1 cellular context compared by ENCODE assay signal in the genomic region with DNA sequence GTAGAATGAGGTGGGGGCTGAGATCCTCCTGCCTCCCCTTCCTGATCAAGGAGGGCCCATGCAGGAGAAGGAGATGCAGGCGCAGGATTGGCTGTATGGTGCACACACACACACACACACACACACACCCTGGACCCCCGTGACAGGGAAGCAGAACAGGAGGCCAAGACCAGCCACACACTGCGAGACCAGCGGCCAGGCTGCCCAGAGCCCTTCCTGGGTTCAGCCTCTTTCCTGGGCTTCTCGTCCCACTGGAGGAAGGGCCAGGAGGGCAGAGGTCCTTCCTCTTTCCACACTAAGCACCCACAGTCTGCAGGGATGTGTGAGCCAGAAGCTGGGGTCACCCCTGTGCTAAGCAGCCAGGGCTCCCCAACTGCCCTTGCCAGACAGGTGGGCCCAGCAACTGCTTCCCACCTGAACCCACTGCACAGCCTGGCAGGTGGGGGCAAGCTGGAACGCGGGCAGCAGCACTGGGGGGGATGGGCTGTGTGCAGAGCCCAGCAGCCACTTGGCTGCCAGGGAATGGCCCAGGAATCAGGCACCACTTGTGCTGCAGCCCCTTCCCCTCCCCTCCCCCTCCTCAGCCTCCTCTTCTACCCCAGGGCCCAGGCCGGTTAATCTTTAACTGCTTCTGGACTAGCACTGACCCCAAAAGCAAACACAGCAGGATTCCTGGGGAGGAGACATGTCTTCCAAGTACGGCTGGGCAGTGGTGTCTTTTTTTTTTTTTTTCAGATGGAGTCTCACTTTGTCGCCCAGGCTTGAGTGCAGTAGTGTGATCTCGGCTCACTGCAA.
TF ChIP-seq lines count a peak whose summit lies in the region.

No MANE protein-coding gene starts in this region.

TF ChIP-seq in HepG2, 621 proteins besides CTCF, POLR2A, EP300 and RAD21 (continued from another document and continues in another):
- TF ChIP-seq, protein P1, sequence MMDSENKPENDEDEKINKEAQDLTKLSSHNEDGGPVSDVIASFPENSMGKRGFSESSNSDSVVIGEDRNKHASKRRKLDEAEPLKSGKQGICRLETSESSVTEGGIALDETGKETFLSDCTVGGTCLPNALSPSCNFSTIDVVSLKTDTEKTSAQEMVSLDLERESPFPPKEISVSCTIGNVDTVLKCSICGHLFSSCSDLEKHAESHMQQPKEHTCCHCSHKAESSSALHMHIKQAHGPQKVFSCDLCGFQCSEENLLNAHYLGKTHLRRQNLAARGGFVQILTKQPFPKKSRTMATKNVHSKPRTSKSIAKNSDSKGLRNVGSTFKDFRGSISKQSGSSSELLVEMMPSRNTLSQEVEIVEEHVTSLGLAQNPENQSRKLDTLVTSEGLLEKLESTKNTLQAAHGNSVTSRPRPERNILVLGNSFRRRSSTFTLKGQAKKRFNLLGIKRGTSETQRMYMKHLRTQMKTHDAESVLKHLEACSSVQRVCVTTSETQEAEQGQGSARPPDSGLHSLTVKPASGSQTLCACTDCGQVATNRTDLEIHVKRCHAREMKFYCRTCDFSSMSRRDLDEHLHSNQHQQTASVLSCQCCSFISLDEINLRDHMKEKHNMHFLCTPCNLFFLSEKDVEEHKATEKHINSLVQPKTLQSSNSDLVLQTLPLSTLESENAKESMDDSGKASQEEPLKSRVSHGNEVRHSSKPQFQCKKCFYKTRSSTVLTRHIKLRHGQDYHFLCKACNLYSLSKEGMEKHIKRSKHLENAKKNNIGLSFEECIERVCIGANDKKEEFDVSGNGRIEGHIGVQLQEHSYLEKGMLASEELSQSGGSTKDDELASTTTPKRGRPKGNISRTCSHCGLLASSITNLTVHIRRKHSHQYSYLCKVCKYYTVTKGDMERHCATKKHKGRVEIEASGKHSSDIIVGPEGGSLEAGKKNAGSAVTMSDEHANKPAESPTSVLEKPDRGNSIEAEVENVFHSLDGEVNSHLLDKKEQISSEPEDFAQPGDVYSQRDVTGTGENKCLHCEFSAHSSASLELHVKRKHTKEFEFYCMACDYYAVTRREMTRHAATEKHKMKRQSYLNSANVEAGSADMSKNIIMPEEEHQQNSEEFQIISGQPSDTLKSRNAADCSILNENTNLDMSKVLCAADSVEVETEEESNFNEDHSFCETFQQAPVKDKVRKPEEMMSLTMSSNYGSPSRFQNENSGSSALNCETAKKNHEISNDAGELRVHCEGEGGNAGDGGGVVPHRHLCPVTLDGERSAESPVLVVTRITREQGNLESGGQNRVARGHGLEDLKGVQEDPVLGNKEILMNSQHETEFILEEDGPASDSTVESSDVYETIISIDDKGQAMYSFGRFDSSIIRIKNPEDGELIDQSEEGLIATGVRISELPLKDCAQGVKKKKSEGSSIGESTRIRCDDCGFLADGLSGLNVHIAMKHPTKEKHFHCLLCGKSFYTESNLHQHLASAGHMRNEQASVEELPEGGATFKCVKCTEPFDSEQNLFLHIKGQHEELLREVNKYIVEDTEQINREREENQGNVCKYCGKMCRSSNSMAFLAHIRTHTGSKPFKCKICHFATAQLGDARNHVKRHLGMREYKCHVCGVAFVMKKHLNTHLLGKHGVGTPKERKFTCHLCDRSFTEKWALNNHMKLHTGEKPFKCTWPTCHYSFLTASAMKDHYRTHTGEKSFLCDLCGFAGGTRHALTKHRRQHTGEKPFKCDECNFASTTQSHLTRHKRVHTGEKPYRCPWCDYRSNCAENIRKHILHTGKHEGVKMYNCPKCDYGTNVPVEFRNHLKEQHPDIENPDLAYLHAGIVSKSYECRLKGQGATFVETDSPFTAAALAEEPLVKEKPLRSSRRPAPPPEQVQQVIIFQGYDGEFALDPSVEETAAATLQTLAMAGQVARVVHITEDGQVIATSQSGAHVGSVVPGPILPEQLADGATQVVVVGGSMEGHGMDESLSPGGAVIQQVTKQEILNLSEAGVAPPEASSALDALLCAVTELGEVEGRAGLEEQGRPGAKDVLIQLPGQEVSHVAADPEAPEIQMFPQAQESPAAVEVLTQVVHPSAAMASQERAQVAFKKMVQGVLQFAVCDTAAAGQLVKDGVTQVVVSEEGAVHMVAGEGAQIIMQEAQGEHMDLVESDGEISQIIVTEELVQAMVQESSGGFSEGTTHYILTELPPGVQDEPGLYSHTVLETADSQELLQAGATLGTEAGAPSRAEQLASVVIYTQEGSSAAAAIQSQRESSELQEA (CRISPR knock-in tag; IDR thresholded peaks at IDR 0.05; ENCODE audit: not compliant biosample characterization) = no peak
- TF ChIP-seq ZNF264 (CRISPR knock-in tag; IDR thresholded peaks at IDR 0.05) (no peak), EEA1 (CRISPR knock-in tag; IDR thresholded peaks at IDR 0.05; ENCODE audit: borderline replicate concordance) (0 out of 2 replicates have a peak, but pooled peaks have one; percentile 63), ZNF891 (CRISPR knock-in tag; IDR thresholded peaks at IDR 0.05) (peak; percentile 61), SRSF1 (optimal IDR thresholded peaks at IDR 0.05; ENCODE audit: low read depth, low read length) (no peak), ZNF564 (CRISPR knock-in tag; IDR thresholded peaks at IDR 0.05) (peak; percentile 59; the same call in 1 of the 2 replicates), MXI1 (IDR thresholded peaks at IDR 0.05; ENCODE audit: borderline replicate concordance, low read depth, low read length) (no peak), ZNF652 (CRISPR knock-in tag; IDR thresholded peaks at IDR 0.05; ENCODE audit: borderline replicate concordance, low read depth) (peak; percentile 32; the same call in 1 of the 2 replicates), ZNF598 (CRISPR knock-in tag; IDR thresholded peaks at IDR 0.05; ENCODE audit: borderline replicate concordance) (no peak), ZNF567 (CRISPR knock-in tag; IDR thresholded peaks at IDR 0.05; ENCODE audit: borderline replicate concordance) (no peak), SAP130 (CRISPR knock-in tag; IDR thresholded peaks at IDR 0.05; ENCODE audit: low read depth) (peak; percentile 79), ELF3 (CRISPR knock-in tag; IDR thresholded peaks at IDR 0.05) (no peak), ZKSCAN1 (IDR thresholded peaks at IDR 0.05; ENCODE audit: low read length) (no peak), PCBP1 (IDR thresholded peaks at IDR 0.05; ENCODE audit: borderline replicate concordance, low read depth, low read length) (peak; percentile 98), BRCA1 (CRISPR knock-in tag; IDR thresholded peaks at IDR 0.05) (no peak), POLR2AphosphoS5 (IDR thresholded peaks at IDR 0.05; ENCODE audit: low read depth, low read length) (no peak), ARNT (IDR thresholded peaks at IDR 0.05) (no peak), ZNF367 (CRISPR knock-in tag; IDR thresholded peaks at IDR 0.05; ENCODE audit: borderline replicate concordance) (no peak), KLF9 (CRISPR knock-in tag; IDR thresholded peaks at IDR 0.05; ENCODE audit: low read depth) (no peak), ESRRA (CRISPR knock-in tag; IDR thresholded peaks at IDR 0.05; ENCODE audit: low read depth) (no peak)
- TF ChIP-seq, protein P2, sequence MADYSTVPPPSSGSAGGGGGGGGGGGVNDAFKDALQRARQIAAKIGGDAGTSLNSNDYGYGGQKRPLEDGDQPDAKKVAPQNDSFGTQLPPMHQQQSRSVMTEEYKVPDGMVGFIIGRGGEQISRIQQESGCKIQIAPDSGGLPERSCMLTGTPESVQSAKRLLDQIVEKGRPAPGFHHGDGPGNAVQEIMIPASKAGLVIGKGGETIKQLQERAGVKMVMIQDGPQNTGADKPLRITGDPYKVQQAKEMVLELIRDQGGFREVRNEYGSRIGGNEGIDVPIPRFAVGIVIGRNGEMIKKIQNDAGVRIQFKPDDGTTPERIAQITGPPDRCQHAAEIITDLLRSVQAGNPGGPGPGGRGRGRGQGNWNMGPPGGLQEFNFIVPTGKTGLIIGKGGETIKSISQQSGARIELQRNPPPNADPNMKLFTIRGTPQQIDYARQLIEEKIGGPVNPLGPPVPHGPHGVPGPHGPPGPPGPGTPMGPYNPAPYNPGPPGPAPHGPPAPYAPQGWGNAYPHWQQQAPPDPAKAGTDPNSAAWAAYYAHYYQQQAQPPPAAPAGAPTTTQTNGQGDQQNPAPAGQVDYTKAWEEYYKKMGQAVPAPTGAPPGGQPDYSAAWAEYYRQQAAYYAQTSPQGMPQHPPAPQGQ (CRISPR knock-in tag; IDR thresholded peaks at IDR 0.05; ENCODE audit: borderline replicate concordance) = no peak
- TF ChIP-seq, protein P3, sequence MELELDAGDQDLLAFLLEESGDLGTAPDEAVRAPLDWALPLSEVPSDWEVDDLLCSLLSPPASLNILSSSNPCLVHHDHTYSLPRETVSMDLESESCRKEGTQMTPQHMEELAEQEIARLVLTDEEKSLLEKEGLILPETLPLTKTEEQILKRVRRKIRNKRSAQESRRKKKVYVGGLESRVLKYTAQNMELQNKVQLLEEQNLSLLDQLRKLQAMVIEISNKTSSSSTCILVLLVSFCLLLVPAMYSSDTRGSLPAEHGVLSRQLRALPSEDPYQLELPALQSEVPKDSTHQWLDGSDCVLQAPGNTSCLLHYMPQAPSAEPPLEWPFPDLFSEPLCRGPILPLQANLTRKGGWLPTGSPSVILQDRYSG (CRISPR knock-in tag; IDR thresholded peaks at IDR 0.05) = no peak
- TF ChIP-seq, protein P4, sequence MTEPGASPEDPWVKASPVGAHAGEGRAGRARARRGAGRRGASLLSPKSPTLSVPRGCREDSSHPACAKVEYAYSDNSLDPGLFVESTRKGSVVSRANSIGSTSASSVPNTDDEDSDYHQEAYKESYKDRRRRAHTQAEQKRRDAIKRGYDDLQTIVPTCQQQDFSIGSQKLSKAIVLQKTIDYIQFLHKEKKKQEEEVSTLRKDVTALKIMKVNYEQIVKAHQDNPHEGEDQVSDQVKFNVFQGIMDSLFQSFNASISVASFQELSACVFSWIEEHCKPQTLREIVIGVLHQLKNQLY (CRISPR knock-in tag; IDR thresholded peaks at IDR 0.05) = peak; percentile 29; the same call in 1 of the 2 replicates
- TF ChIP-seq, protein P5, sequence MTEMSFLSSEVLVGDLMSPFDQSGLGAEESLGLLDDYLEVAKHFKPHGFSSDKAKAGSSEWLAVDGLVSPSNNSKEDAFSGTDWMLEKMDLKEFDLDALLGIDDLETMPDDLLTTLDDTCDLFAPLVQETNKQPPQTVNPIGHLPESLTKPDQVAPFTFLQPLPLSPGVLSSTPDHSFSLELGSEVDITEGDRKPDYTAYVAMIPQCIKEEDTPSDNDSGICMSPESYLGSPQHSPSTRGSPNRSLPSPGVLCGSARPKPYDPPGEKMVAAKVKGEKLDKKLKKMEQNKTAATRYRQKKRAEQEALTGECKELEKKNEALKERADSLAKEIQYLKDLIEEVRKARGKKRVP (CRISPR knock-in tag; IDR thresholded peaks at IDR 0.05) = no peak
- TF ChIP-seq, protein P6, sequence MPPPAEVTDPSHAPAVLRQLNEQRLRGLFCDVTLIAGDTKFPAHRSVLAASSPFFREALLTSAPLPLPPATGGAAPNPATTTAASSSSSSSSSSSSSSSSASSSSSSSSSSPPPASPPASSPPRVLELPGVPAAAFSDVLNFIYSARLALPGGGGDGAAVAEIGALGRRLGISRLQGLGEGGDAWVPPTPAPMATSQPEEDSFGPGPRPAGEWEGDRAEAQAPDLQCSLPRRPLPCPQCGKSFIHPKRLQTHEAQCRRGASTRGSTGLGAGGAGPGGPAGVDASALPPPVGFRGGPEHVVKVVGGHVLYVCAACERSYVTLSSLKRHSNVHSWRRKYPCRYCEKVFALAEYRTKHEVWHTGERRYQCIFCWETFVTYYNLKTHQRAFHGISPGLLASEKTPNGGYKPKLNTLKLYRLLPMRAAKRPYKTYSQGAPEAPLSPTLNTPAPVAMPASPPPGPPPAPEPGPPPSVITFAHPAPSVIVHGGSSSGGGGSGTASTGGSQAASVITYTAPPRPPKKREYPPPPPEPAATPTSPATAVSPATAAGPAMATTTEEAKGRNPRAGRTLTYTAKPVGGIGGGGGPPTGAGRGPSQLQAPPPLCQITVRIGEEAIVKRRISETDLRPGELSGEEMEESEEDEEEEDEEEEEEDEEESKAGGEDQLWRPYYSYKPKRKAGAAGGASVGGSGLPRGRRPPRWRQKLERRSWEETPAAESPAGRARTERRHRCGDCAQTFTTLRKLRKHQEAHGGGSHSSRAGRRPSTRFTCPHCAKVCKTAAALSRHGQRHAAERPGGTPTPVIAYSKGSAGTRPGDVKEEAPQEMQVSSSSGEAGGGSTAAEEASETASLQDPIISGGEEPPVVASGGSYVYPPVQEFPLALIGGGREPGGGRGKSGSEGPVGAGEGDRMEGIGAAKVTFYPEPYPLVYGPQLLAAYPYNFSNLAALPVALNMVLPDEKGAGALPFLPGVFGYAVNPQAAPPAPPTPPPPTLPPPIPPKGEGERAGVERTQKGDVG (CRISPR knock-in tag; IDR thresholded peaks at IDR 0.05; ENCODE audit: borderline replicate concordance) = no peak
- TF ChIP-seq, protein P7, sequence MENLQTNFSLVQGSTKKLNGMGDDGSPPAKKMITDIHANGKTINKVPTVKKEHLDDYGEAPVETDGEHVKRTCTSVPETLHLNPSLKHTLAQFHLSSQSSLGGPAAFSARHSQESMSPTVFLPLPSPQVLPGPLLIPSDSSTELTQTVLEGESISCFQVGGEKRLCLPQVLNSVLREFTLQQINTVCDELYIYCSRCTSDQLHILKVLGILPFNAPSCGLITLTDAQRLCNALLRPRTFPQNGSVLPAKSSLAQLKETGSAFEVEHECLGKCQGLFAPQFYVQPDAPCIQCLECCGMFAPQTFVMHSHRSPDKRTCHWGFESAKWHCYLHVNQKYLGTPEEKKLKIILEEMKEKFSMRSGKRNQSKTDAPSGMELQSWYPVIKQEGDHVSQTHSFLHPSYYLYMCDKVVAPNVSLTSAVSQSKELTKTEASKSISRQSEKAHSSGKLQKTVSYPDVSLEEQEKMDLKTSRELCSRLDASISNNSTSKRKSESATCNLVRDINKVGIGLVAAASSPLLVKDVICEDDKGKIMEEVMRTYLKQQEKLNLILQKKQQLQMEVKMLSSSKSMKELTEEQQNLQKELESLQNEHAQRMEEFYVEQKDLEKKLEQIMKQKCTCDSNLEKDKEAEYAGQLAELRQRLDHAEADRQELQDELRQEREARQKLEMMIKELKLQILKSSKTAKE (CRISPR knock-in tag; IDR thresholded peaks at IDR 0.05; ENCODE audit: borderline replicate concordance) = peak; percentile 93
- TF ChIP-seq, protein P8, sequence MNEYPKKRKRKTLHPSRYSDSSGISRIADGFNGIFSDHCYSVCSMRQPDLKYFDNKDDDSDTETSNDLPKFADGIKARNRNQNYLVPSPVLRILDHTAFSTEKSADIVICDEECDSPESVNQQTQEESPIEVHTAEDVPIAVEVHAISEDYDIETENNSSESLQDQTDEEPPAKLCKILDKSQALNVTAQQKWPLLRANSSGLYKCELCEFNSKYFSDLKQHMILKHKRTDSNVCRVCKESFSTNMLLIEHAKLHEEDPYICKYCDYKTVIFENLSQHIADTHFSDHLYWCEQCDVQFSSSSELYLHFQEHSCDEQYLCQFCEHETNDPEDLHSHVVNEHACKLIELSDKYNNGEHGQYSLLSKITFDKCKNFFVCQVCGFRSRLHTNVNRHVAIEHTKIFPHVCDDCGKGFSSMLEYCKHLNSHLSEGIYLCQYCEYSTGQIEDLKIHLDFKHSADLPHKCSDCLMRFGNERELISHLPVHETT (CRISPR knock-in tag; conservative IDR thresholded peaks at IDR 0.05) = no peak; the same call in 1 of the 2 replicates
